12 cellular contexts compared by ENCODE assay signal in genomic region chr1:155649689-155650088, GRCh38.
"Had no signal": no experiment of that assay in that cellular context is flagged by ENCODE, and none has a peak within 500 bp of the region (broad histone marks: within the 10 kb centered on the region; RNA-seq: fewer than 3 reads in every experiment).

No MANE protein-coding gene starts in this region.

- H3K36me3 ChIP-seq: brain microvascular endothelial cell, thoracic aorta had no signal

- H3K4me3 ChIP-seq: dorsolateral prefrontal cortex, hepatocyte, thoracic aorta had no signal

- H3K9me3 ChIP-seq: thoracic aorta had no signal

- DNase-seq: amygdala; brain microvascular endothelial cell; cerebellar nuclear complex; dorsolateral prefrontal cortex; kidney; left ventricle myocardium superior; mesendoderm; nephron progenitor cell; stimulated activated CD4-positive, alpha-beta T cell treated with anti-CD3 and anti-CD28 coated beads, Interleukin-4, amount 100 ng/mL, for 24 hours; stimulated activated naive CD8-positive, alpha-beta T cell treated with anti-CD3 and anti-CD28 coated beads, Interleukin-15, amount 100 ng/mL, for 72 hours had no signal

- H3K27ac ChIP-seq: brain microvascular endothelial cell, dorsolateral prefrontal cortex, hepatocyte, thoracic aorta had no signal

- H2AFZ ChIP-seq: hepatocyte had no signal

- H3K27me3 ChIP-seq: brain microvascular endothelial cell, dorsolateral prefrontal cortex, hepatocyte had no signal

- H3K79me2 ChIP-seq: hepatocyte had no signal

- H3K4me2 ChIP-seq: hepatocyte had no signal
